In the genomic region with DNA sequence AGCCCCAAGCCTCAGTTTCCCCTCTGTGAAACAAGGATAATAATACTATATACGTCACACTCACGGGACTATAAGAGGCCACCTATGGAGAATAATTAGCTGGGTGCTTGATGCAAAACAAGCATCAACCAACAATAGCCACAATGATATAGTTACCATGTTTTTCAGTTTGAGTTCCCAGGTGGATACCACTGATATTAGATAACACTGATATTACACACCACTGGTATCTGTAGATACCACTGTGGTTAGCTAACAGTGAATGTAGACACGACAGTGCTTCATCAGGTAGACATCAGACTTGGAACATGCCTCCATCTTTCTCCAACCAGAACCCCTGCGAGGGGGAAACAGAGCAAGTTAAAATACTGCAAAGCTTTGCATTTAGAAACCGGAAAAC, we compare ENCODE assay signal across 1 cellular context.
TF ChIP-seq lines count a peak whose summit lies in the region.

No MANE protein-coding gene starts in this region.

TF ChIP-seq in K562, 482 proteins besides CTCF, POLR2A, EP300 and RAD21 (continued from another document):
- TF ChIP-seq ZKSCAN3 (CRISPR knock-in tag; IDR thresholded peaks at IDR 0.05): no peak
- TF ChIP-seq GATAD2B (IDR thresholded peaks at IDR 0.05; ENCODE audit: borderline replicate concordance): no peak
- TF ChIP-seq, protein P1, sequence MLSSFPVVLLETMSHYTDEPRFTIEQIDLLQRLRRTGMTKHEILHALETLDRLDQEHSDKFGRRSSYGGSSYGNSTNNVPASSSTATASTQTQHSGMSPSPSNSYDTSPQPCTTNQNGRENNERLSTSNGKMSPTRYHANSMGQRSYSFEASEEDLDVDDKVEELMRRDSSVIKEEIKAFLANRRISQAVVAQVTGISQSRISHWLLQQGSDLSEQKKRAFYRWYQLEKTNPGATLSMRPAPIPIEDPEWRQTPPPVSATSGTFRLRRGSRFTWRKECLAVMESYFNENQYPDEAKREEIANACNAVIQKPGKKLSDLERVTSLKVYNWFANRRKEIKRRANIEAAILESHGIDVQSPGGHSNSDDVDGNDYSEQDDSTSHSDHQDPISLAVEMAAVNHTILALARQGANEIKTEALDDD (IDR thresholded peaks at IDR 0.05): no peak
- TF ChIP-seq, protein P2, sequence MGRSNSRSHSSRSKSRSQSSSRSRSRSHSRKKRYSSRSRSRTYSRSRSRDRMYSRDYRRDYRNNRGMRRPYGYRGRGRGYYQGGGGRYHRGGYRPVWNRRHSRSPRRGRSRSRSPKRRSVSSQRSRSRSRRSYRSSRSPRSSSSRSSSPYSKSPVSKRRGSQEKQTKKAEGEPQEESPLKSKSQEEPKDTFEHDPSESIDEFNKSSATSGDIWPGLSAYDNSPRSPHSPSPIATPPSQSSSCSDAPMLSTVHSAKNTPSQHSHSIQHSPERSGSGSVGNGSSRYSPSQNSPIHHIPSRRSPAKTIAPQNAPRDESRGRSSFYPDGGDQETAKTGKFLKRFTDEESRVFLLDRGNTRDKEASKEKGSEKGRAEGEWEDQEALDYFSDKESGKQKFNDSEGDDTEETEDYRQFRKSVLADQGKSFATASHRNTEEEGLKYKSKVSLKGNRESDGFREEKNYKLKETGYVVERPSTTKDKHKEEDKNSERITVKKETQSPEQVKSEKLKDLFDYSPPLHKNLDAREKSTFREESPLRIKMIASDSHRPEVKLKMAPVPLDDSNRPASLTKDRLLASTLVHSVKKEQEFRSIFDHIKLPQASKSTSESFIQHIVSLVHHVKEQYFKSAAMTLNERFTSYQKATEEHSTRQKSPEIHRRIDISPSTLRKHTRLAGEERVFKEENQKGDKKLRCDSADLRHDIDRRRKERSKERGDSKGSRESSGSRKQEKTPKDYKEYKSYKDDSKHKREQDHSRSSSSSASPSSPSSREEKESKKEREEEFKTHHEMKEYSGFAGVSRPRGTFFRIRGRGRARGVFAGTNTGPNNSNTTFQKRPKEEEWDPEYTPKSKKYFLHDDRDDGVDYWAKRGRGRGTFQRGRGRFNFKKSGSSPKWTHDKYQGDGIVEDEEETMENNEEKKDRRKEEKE (IDR thresholded peaks at IDR 0.05; ENCODE audit: borderline replicate concordance in 1 of 2, control insufficient read depth in 1 of 2, low read depth in 2 of 2, low read length in 1 of 2): no peak
- peak; percentile 77 for TF ChIP-seq TEAD4 (IDR thresholded peaks at IDR 0.05; ENCODE audit: low read length)
- TF ChIP-seq TEAD4 (CRISPR knock-in tag; IDR thresholded peaks at IDR 0.05; ENCODE audit: borderline replicate concordance): no peak
- TF ChIP-seq ZNF175 (CRISPR knock-in tag; IDR thresholded peaks at IDR 0.05; ENCODE audit: low read depth): no peak
- TF ChIP-seq ETV1 (tag; conservative IDR thresholded peaks at IDR 0.05; ENCODE audit: low read depth): no peak
- TF ChIP-seq SOX6 (IDR thresholded peaks at IDR 0.05): peak; percentile 31; the same call in 1 of the 2 replicates
- TF ChIP-seq ZNF445 (CRISPR knock-in tag; IDR thresholded peaks at IDR 0.05; ENCODE audit: low read depth): no peak
- TF ChIP-seq DACH1 (IDR thresholded peaks at IDR 0.05; ENCODE audit: partially characterized antibody): peak; percentile 11
- no peak for TF ChIP-seq HOXB6 (CRISPR knock-in tag; IDR thresholded peaks at IDR 0.05; ENCODE audit: borderline replicate concordance)
- no peak for TF ChIP-seq ZNF77 (CRISPR knock-in tag; IDR thresholded peaks at IDR 0.05)
- TF ChIP-seq, protein P3, sequence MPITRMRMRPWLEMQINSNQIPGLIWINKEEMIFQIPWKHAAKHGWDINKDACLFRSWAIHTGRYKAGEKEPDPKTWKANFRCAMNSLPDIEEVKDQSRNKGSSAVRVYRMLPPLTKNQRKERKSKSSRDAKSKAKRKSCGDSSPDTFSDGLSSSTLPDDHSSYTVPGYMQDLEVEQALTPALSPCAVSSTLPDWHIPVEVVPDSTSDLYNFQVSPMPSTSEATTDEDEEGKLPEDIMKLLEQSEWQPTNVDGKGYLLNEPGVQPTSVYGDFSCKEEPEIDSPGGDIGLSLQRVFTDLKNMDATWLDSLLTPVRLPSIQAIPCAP (CRISPR knock-in tag; IDR thresholded peaks at IDR 0.05; ENCODE audit: borderline replicate concordance): no peak
- TF ChIP-seq FOXM1 (IDR thresholded peaks at IDR 0.05; ENCODE audit: low read depth): no peak
- no peak for TF ChIP-seq FOXM1 (CRISPR knock-in tag; IDR thresholded peaks at IDR 0.05; ENCODE audit: low read depth)
- no peak for TF ChIP-seq YBX1 (IDR thresholded peaks at IDR 0.05)
- TF ChIP-seq, protein P4, sequence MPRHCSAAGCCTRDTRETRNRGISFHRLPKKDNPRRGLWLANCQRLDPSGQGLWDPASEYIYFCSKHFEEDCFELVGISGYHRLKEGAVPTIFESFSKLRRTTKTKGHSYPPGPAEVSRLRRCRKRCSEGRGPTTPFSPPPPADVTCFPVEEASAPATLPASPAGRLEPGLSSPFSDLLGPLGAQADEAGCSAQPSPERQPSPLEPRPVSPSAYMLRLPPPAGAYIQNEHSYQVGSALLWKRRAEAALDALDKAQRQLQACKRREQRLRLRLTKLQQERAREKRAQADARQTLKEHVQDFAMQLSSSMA (CRISPR knock-in tag; IDR thresholded peaks at IDR 0.05): no peak
- no peak for TF ChIP-seq ZNF717 (CRISPR knock-in tag; IDR thresholded peaks at IDR 0.05)
- TF ChIP-seq, protein P5, sequence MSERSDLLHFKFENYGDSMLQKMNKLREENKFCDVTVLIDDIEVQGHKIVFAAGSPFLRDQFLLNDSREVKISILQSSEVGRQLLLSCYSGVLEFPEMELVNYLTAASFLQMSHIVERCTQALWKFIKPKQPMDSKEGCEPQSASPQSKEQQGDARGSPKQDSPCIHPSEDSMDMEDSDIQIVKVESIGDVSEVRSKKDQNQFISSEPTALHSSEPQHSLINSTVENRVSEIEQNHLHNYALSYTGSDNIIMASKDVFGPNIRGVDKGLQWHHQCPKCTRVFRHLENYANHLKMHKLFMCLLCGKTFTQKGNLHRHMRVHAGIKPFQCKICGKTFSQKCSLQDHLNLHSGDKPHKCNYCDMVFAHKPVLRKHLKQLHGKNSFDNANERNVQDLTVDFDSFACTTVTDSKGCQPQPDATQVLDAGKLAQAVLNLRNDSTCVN (CRISPR knock-in tag; IDR thresholded peaks at IDR 0.05): no peak
- TF ChIP-seq CHCHD3 (CRISPR knock-in tag; IDR thresholded peaks at IDR 0.05): no peak
- TF ChIP-seq DIDO1 (tag; IDR thresholded peaks at IDR 0.05; ENCODE audit: low read depth): no peak
- peak; percentile 59; the same call in 1 of the 2 replicates for TF ChIP-seq ARID1B (IDR thresholded peaks at IDR 0.05)
- TF ChIP-seq, protein P6, sequence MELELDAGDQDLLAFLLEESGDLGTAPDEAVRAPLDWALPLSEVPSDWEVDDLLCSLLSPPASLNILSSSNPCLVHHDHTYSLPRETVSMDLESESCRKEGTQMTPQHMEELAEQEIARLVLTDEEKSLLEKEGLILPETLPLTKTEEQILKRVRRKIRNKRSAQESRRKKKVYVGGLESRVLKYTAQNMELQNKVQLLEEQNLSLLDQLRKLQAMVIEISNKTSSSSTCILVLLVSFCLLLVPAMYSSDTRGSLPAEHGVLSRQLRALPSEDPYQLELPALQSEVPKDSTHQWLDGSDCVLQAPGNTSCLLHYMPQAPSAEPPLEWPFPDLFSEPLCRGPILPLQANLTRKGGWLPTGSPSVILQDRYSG (tag; conservative IDR thresholded peaks at IDR 0.05; ENCODE audit: low read depth): no peak
- TF ChIP-seq WHSC1 (IDR thresholded peaks at IDR 0.05; ENCODE audit: low read length): no peak
- TF ChIP-seq, protein P7, sequence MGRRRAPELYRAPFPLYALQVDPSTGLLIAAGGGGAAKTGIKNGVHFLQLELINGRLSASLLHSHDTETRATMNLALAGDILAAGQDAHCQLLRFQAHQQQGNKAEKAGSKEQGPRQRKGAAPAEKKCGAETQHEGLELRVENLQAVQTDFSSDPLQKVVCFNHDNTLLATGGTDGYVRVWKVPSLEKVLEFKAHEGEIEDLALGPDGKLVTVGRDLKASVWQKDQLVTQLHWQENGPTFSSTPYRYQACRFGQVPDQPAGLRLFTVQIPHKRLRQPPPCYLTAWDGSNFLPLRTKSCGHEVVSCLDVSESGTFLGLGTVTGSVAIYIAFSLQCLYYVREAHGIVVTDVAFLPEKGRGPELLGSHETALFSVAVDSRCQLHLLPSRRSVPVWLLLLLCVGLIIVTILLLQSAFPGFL (CRISPR knock-in tag; IDR thresholded peaks at IDR 0.05): no peak
- no peak for TF ChIP-seq KAT2B (IDR thresholded peaks at IDR 0.05; ENCODE audit: low read depth, low read length)
- peak; percentile 50; the same call in 1 of the 2 replicates for TF ChIP-seq CBFA2T3 (IDR thresholded peaks at IDR 0.05)
- TF ChIP-seq TAL1 (IDR thresholded peaks at IDR 0.05): peak; percentile 66
- TF ChIP-seq, protein P8, sequence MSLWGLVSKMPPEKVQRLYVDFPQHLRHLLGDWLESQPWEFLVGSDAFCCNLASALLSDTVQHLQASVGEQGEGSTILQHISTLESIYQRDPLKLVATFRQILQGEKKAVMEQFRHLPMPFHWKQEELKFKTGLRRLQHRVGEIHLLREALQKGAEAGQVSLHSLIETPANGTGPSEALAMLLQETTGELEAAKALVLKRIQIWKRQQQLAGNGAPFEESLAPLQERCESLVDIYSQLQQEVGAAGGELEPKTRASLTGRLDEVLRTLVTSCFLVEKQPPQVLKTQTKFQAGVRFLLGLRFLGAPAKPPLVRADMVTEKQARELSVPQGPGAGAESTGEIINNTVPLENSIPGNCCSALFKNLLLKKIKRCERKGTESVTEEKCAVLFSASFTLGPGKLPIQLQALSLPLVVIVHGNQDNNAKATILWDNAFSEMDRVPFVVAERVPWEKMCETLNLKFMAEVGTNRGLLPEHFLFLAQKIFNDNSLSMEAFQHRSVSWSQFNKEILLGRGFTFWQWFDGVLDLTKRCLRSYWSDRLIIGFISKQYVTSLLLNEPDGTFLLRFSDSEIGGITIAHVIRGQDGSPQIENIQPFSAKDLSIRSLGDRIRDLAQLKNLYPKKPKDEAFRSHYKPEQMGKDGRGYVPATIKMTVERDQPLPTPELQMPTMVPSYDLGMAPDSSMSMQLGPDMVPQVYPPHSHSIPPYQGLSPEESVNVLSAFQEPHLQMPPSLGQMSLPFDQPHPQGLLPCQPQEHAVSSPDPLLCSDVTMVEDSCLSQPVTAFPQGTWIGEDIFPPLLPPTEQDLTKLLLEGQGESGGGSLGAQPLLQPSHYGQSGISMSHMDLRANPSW (CRISPR knock-in tag; IDR thresholded peaks at IDR 0.05): no peak
- TF ChIP-seq, protein P9, sequence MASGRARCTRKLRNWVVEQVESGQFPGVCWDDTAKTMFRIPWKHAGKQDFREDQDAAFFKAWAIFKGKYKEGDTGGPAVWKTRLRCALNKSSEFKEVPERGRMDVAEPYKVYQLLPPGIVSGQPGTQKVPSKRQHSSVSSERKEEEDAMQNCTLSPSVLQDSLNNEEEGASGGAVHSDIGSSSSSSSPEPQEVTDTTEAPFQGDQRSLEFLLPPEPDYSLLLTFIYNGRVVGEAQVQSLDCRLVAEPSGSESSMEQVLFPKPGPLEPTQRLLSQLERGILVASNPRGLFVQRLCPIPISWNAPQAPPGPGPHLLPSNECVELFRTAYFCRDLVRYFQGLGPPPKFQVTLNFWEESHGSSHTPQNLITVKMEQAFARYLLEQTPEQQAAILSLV (tag; IDR thresholded peaks at IDR 0.05): no peak
- TF ChIP-seq GATA2 (CRISPR knock-in tag; IDR thresholded peaks at IDR 0.05): no peak
- TF ChIP-seq, protein P10, sequence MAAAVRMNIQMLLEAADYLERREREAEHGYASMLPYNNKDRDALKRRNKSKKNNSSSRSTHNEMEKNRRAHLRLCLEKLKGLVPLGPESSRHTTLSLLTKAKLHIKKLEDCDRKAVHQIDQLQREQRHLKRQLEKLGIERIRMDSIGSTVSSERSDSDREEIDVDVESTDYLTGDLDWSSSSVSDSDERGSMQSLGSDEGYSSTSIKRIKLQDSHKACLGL (CRISPR knock-in tag; IDR thresholded peaks at IDR 0.05; ENCODE audit: borderline replicate concordance, poor library complexity, severe bottlenecking): no peak
- TF ChIP-seq ZNF79 (CRISPR knock-in tag; IDR thresholded peaks at IDR 0.05; ENCODE audit: low read depth): no peak
- TF ChIP-seq, protein P11, sequence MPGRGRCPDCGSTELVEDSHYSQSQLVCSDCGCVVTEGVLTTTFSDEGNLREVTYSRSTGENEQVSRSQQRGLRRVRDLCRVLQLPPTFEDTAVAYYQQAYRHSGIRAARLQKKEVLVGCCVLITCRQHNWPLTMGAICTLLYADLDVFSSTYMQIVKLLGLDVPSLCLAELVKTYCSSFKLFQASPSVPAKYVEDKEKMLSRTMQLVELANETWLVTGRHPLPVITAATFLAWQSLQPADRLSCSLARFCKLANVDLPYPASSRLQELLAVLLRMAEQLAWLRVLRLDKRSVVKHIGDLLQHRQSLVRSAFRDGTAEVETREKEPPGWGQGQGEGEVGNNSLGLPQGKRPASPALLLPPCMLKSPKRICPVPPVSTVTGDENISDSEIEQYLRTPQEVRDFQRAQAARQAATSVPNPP (IDR thresholded peaks at IDR 0.05; ENCODE audit: borderline replicate concordance, insufficient read depth, insufficient read length): no peak
- no peak for TF ChIP-seq HNRNPH1 (optimal IDR thresholded peaks at IDR 0.05; ENCODE audit: low read depth, low read length)
- no peak for TF ChIP-seq NRF1 (conservative IDR thresholded peaks at IDR 0.05 in 1 of 2, IDR thresholded peaks at IDR 0.05 in 1 of 2)
- no peak for TF ChIP-seq TAF7 (tag; IDR thresholded peaks at IDR 0.05)
